In the genomic region with DNA sequence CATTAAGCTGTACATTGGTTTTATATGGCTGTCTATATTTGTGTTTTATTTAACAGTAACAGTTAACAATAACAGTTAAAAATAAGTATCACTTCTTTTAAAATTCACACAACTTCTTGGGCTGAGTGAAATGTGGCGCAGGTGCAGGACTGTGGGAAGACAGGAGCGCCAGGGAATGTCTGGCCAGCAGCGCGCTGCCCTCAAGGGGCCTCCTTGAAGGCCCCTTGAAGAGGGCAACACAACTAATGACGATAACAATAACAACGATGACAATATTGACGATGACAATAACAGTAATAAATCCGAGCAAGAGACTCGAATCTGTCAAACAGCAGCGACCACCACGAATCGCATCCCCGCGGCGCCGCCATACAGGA, we compare ENCODE assay signal across 7 cellular contexts. TPM values are rescaled to one million over a fixed set of nuclear protein-coding genes. Genes with fewer than 3 reads are reported as not detected.
DNase-seq lines count a peak whose midpoint lies in the region; ATAC-seq and TF ChIP-seq lines count a peak whose summit lies in the region.

No MANE protein-coding gene starts in this region.

- H3K27me3 ChIP-seq in subcutaneous abdominal adipose tissue (ENCODE audit: control insufficient read depth in 5 of 5, insufficient read depth in 4 of 5, low read length in 5 of 5), result no peaks in the 10 kb centered on the region

- peaks cover 5 to 9% (median 8%) of the 10 kb centered on the region in 3 donors for H3K4me1 Mint-ChIP-seq in IgD-negative memory B cell

- H3K4me3 Mint-ChIP-seq in IgD-negative memory B cell, result peak overlapping the region; percentile 71 to 95 (median 76)

- H3K36me3 Mint-ChIP-seq in IgD-negative memory B cell, result no peaks in the 10 kb centered on the region

- peak overlapping the region in 2 of 5 donors; percentile 46 to 68 for H3K9ac ChIP-seq in subcutaneous abdominal adipose tissue (ENCODE audit: low read length in 5 of 5)

- peaks cover 24% of the 10 kb centered on the region for H3K27me3 Mint-ChIP-seq in IgD-negative memory B cell

- peak; percentile 77 for DNase-seq in astrocyte of the spinal cord (ENCODE audit: low read depth, low spot score)
- DNase-seq in left lobe of liver (ENCODE audit: low spot score), result no peak
- DNase-seq in HK-2 (ENCODE audit: unreplicated experiment), result no peak
- DNase-seq in activated gamma-delta T cell treated with Interleukin-2 at 50 U/mL for 16 hours, result no peak

- H3K27ac ChIP-seq in subcutaneous abdominal adipose tissue (ENCODE audit: low read depth, low read length), result no peak overlapping the region

- H3K9me3 Mint-ChIP-seq in IgD-negative memory B cell, result peaks cover 2 to 22% (median 9%) of the 10 kb centered on the region in 3 donors

- H3K9me3 ChIP-seq in subcutaneous abdominal adipose tissue (ENCODE audit: control insufficient read depth in 5 of 5, low read length in 5 of 5), result peaks cover 0 to 11% (median under 1%) of the 10 kb centered on the region in 5 donors

- peak; percentile 0 for ATAC-seq in left lobe of liver
- no peak for ATAC-seq in GM19463 (IDR thresholded peaks at IDR 0.05; ENCODE audit: unreplicated experiment)

- in situ Hi-C loops in astrocyte of the spinal cord (cut with HindIII; ENCODE audit: low sequenced_read_pairs), result no loop called here

- no peak for TF ChIP-seq CTCF in astrocyte of the spinal cord (IDR thresholded peaks at IDR 0.05; ENCODE audit: low read depth, low read length)

- no peaks in the 10 kb centered on the region for H3K36me3 ChIP-seq in subcutaneous abdominal adipose tissue (ENCODE audit: control insufficient read depth in 5 of 5, insufficient read depth in 5 of 5, low read length in 5 of 5)

- H3K4me3 ChIP-seq in astrocyte of the spinal cord (ENCODE audit: low read depth, low read length) (peak overlapping the region; percentile 39), subcutaneous abdominal adipose tissue (ENCODE audit: low read depth in 1 of 5, low read length in 5 of 5) (peak overlapping the region; percentile 55 to 78 (median 75))

- H3K27ac Mint-ChIP-seq in IgD-negative memory B cell, result peak overlapping the region in 1 of 3 donors; percentile 33

- H3K4me1 ChIP-seq in subcutaneous abdominal adipose tissue (ENCODE audit: control insufficient read depth in 5 of 5, insufficient read depth in 5 of 5, low read length in 5 of 5), result peaks cover 0 to 24% (median 17%) of the 10 kb centered on the region in 5 donors

RNA-seq across cellular contexts. Expression of a gene that starts 0.4 kb away (rescaled TPM):
- polyA plus RNA-seq in IgD-negative memory B cell, result 0.06 TPM
- 1.5 TPM for total RNA-seq in left lobe of liver
